In the genomic region with DNA sequence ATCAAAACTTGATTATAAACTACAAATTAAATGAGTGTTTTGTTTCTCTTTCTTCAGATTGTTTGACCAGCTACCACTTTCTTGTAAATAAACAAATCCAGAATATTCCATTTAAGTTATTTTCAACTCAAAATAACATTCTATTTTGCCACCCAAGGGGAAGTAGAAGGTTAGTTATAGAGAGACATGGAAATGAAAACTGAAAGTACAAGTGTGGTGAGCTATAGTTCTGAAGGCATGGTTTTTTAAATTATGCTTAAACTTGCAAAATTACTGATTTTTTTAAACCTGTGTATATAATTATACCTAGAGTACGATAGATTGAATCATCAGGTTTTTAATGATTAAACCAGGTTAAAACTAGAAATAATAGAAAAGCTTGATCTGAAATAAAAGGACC, we compare ENCODE assay signal across 1 cellular context.
TF ChIP-seq lines count a peak whose summit lies in the region.

No MANE protein-coding gene starts in this region.

TF ChIP-seq in GM23338, 12 proteins besides CTCF, POLR2A, EP300 and RAD21 (continued from another document):
- TF ChIP-seq JUNB (IDR thresholded peaks at IDR 0.05; ENCODE audit: unreplicated experiment) (no peak), NANOG (IDR thresholded peaks at IDR 0.05; ENCODE audit: borderline replicate concordance) (no peak), EZH2 (IDR thresholded peaks at IDR 0.05; ENCODE audit: low read depth, unreplicated experiment) (no peak), STAT1 (IDR thresholded peaks at IDR 0.05; ENCODE audit: unreplicated experiment) (no peak), POLR2AphosphoS5 (IDR thresholded peaks at IDR 0.05; ENCODE audit: low read depth) (no peak), EZH2phosphoT487 (IDR thresholded peaks at IDR 0.05; ENCODE audit: unreplicated experiment) (no peak), CREB1 (CRISPR knock-in tag; IDR thresholded peaks at IDR 0.05; ENCODE audit: low read depth) (no peak), ZNF331 (CRISPR knock-in tag; IDR thresholded peaks at IDR 0.05; ENCODE audit: low read depth) (no peak)
- TF ChIP-seq, protein P1, sequence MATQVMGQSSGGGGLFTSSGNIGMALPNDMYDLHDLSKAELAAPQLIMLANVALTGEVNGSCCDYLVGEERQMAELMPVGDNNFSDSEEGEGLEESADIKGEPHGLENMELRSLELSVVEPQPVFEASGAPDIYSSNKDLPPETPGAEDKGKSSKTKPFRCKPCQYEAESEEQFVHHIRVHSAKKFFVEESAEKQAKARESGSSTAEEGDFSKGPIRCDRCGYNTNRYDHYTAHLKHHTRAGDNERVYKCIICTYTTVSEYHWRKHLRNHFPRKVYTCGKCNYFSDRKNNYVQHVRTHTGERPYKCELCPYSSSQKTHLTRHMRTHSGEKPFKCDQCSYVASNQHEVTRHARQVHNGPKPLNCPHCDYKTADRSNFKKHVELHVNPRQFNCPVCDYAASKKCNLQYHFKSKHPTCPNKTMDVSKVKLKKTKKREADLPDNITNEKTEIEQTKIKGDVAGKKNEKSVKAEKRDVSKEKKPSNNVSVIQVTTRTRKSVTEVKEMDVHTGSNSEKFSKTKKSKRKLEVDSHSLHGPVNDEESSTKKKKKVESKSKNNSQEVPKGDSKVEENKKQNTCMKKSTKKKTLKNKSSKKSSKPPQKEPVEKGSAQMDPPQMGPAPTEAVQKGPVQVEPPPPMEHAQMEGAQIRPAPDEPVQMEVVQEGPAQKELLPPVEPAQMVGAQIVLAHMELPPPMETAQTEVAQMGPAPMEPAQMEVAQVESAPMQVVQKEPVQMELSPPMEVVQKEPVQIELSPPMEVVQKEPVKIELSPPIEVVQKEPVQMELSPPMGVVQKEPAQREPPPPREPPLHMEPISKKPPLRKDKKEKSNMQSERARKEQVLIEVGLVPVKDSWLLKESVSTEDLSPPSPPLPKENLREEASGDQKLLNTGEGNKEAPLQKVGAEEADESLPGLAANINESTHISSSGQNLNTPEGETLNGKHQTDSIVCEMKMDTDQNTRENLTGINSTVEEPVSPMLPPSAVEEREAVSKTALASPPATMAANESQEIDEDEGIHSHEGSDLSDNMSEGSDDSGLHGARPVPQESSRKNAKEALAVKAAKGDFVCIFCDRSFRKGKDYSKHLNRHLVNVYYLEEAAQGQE (IDR thresholded peaks at IDR 0.05; ENCODE audit: unreplicated experiment) = no peak
- TF ChIP-seq, protein P2, sequence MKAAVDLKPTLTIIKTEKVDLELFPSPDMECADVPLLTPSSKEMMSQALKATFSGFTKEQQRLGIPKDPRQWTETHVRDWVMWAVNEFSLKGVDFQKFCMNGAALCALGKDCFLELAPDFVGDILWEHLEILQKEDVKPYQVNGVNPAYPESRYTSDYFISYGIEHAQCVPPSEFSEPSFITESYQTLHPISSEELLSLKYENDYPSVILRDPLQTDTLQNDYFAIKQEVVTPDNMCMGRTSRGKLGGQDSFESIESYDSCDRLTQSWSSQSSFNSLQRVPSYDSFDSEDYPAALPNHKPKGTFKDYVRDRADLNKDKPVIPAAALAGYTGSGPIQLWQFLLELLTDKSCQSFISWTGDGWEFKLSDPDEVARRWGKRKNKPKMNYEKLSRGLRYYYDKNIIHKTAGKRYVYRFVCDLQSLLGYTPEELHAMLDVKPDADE (IDR thresholded peaks at IDR 0.05) = no peak
